In genomic region chr1:246428542-246429308, GRCh38 we compare ENCODE assay signal across 8 cellular contexts.
DNase-seq lines count a peak whose midpoint lies in the region; ATAC-seq, FAIRE-seq and TF ChIP-seq lines count a peak whose summit lies in the region.

No MANE protein-coding gene starts in this region.

- TF ChIP-seq CTCF in D721Med (IDR thresholded peaks at IDR 0.05; ENCODE audit: insufficient read depth, missing control alignments) (no peak), type B pancreatic cell (conservative IDR thresholded peaks at IDR 0.05) (no peak)

- DNase-seq in D721Med (ENCODE audit: insufficient read length, low spot score) (no peak), HTR-8/SVneo (ENCODE audit: insufficient read length, low spot score) (peak; percentile 40), mesenchymal stem cell (peak; percentile 94), type B pancreatic cell (ENCODE audit: extremely low spot score, unreplicated experiment) (no peak), NCI-H146 (lab: John Stamatoyannopoulos, UW) (no peak), LoVo (ENCODE audit: low spot score) (no peak)
- peak; percentile 72 to 75 for DNase-seq in activated T-cell treated with anti-CD3 and anti-CD28 coated beads, Interleukin-2, amount 50 U/mL, for 72 hours

- peaks cover 6 to 13% of the 10 kb centered on the region in 2 donors for H3K36me3 Mint-ChIP-seq in activated T-cell treated with anti-CD3 and anti-CD28 coated beads, Interleukin-2, amount 50 U/mL, for 72 hours (ENCODE audit: insufficient read depth in 2 of 2)
- H3K36me3 Mint-ChIP-seq in type B pancreatic cell: no peaks in the 10 kb centered on the region

- peak overlapping the region; percentile 28 for H4K91ac ChIP-seq in mesenchymal stem cell (ENCODE audit: low read length)

- no peak overlapping the region for H3K14ac ChIP-seq in mesenchymal stem cell (ENCODE audit: low read length in 2 of 2)

- H3K4ac ChIP-seq in mesenchymal stem cell (ENCODE audit: low read depth in 1 of 2, low read length in 2 of 2): peak overlapping the region; percentile 17 to 67

- no peaks in the 10 kb centered on the region for H3K9me3 ChIP-seq in mesenchymal stem cell (ENCODE audit: control insufficient read depth, low read length)

- peaks cover 15% of the 10 kb centered on the region for H3K4me1 Mint-ChIP-seq in activated T-cell treated with anti-CD3 and anti-CD28 coated beads, Interleukin-2, amount 50 U/mL, for 72 hours (ENCODE audit: low read depth)
- H3K4me1 Mint-ChIP-seq in type B pancreatic cell (ENCODE audit: unreplicated experiment): no peaks in the 10 kb centered on the region

- no peaks in the 10 kb centered on the region for H3K27me3 Mint-ChIP-seq in activated T-cell treated with anti-CD3 and anti-CD28 coated beads, Interleukin-2, amount 50 U/mL, for 72 hours (ENCODE audit: low read depth)
- H3K27me3 Mint-ChIP-seq in type B pancreatic cell: no peaks in the 10 kb centered on the region

- no peak overlapping the region for H3K4me2 ChIP-seq in mesenchymal stem cell (ENCODE audit: low read length, poor library complexity, severe bottlenecking)

- no peak overlapping the region for H3K4me3 ChIP-seq in mesenchymal stem cell (ENCODE audit: insufficient read depth in 1 of 2, low read depth in 1 of 2, low read length in 2 of 2)

- no peak overlapping the region for H2BK15ac ChIP-seq in mesenchymal stem cell (ENCODE audit: low read depth, poor library complexity, severe bottlenecking)

- peak overlapping the region; percentile 56 for H2AFZ ChIP-seq in mesenchymal stem cell (ENCODE audit: low read depth, low read length)

- WGBS in mesenchymal stem cell: 28% methylated on average over 8 of the region's 9 CpGs

- H3K4me3 Mint-ChIP-seq in activated T-cell treated with anti-CD3 and anti-CD28 coated beads, Interleukin-2, amount 50 U/mL, for 72 hours: peak overlapping the region in 1 of 2 donors; percentile 29
- no peak overlapping the region for H3K4me3 Mint-ChIP-seq in type B pancreatic cell

- H2AK5ac ChIP-seq in mesenchymal stem cell (ENCODE audit: low read length, severe bottlenecking): peak overlapping the region; percentile 87

- peak overlapping the region; percentile 13 for H3K9ac ChIP-seq in mesenchymal stem cell (ENCODE audit: low read length)

- H3K23ac ChIP-seq in mesenchymal stem cell (ENCODE audit: low read length in 2 of 2): no peak overlapping the region

- peaks cover 3% of the 10 kb centered on the region for H3K4me1 ChIP-seq in mesenchymal stem cell (ENCODE audit: control insufficient read depth, insufficient read depth, low read depth, low read length)

- peak overlapping the region; percentile 47 for H3K27ac Mint-ChIP-seq in activated T-cell treated with anti-CD3 and anti-CD28 coated beads, Interleukin-2, amount 50 U/mL, for 72 hours
- H3K27ac Mint-ChIP-seq in type B pancreatic cell: no peak overlapping the region

- H3K36me3 ChIP-seq in mesenchymal stem cell (ENCODE audit: control insufficient read depth in 1 of 2, insufficient read depth in 2 of 2, low read depth in 1 of 2, low read length in 2 of 2): no peaks in the 10 kb centered on the region

- H3K9me3 Mint-ChIP-seq in activated T-cell treated with anti-CD3 and anti-CD28 coated beads, Interleukin-2, amount 50 U/mL, for 72 hours: peaks cover 2 to 7% of the 10 kb centered on the region in 2 donors
- no peaks in the 10 kb centered on the region for H3K9me3 Mint-ChIP-seq in type B pancreatic cell

- H4K8ac ChIP-seq in mesenchymal stem cell (ENCODE audit: low read length): peak overlapping the region; percentile 27

- peak; percentile 61 for FAIRE-seq in D721Med (lab: Jason Lieb, UNC)
- peak; percentile 88 for FAIRE-seq in HTR-8/SVneo (lab: Jason Lieb, UNC)

- peak overlapping the region; percentile 64 for H3K27ac ChIP-seq in mesenchymal stem cell (ENCODE audit: low read length, poor library complexity, severe bottlenecking)

- no peak overlapping the region for H2BK120ac ChIP-seq in mesenchymal stem cell (ENCODE audit: low read depth, low read length)

- no peak overlapping the region for H2BK5ac ChIP-seq in mesenchymal stem cell (ENCODE audit: low read depth, low read length, poor library complexity, severe bottlenecking)

- no peak overlapping the region for H2BK12ac ChIP-seq in mesenchymal stem cell (ENCODE audit: low read length in 2 of 2)

- H3K18ac ChIP-seq in mesenchymal stem cell (ENCODE audit: low read depth in 1 of 2, low read length in 2 of 2): peak overlapping the region; percentile 30 to 58

- peaks cover 18% of the 10 kb centered on the region for H3K79me1 ChIP-seq in mesenchymal stem cell (replicated peaks; ENCODE audit: low read length, poor library complexity, severe bottlenecking)

- ATAC-seq in activated T-cell treated with anti-CD3 and anti-CD28 coated beads, Interleukin-2, amount 50 U/mL, for 72 hours (replicated peaks in 1 of 2): peak; percentile 98 to 99
- ATAC-seq in HG02571 (IDR thresholded peaks at IDR 0.05; ENCODE audit: unreplicated experiment): no peak

- H3K27me3 ChIP-seq in mesenchymal stem cell (ENCODE audit: control insufficient read depth in 1 of 2, insufficient read depth in 1 of 2, low read length in 2 of 2): no peaks in the 10 kb centered on the region

Comparison
In these comparisons a context has a peak if more than half of its experiments do, and no peak if none do; other contexts are left out.
1. DNase-seq: peak in HTR-8/SVneo (single experiment), activated T-cell treated with anti-CD3 and anti-CD28 coated beads, Interleukin-2, amount 50 U/mL, for 72 hours (2 of 2) and mesenchymal stem cell (single experiment); none in D721Med (single experiment), type B pancreatic cell (single experiment), NCI-H146 (single experiment) and LoVo (single experiment).